Comparison of ENCODE assay signal across 10 cellular contexts in the genomic region with DNA sequence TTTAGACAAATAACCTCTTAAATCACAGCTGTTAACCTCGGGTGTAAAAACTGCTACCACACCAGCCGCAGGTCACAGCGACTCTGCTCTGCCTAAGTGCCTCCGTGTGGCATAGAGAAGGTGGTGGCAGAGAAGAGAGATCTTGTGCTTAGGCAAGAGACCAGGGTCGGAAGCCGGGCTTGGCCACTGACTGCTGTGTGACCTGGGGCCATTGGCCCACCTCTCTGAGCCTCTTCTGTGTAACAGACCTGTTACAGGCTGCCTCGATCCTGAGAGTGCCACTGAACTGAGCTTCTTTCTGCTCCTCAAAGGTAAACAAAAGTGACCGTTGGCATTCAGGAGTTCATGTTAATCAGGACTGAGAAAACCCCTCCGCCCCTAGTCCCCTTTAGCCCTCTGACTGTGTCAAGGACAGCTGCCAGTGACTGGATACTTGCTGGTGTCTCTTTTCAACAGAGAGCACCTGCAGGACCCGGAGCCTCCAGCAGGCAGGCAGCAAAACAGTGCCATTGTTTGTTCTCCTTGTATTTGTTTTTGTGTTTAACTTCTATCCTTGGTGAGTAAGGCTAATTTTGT. TPM values are rescaled to one million over a fixed set of nuclear protein-coding genes. Genes with fewer than 3 reads are reported as not detected.
DNase-seq lines count a peak whose midpoint lies in the region; FAIRE-seq and TF ChIP-seq lines count a peak whose summit lies in the region.
"Had no signal": no experiment of that assay in that cellular context is flagged by ENCODE, and none has a peak within 500 bp of the region (broad histone marks: within the 10 kb centered on the region; RNA-seq: fewer than 3 reads in every experiment).

No MANE protein-coding gene starts in this region.

- peaks cover 100% of the 10 kb centered on the region for H4K20me1 ChIP-seq in hepatocyte (ENCODE audit: insufficient read depth, poor library complexity, severe bottlenecking)

- no peak overlapping the region for H2AFZ ChIP-seq in hepatocyte

- DNase-seq in RWPE1 (ENCODE audit: low spot score) = no peak
- DNase-seq in kidney = no peak
- DNase-seq in spleen = no peak
- no peak for DNase-seq in T-helper 9 cell
- DNase-seq in NCI-H2171 treated with DMSO at 0.1 percent for 48 hours (lab: John Stamatoyannopoulos, UW) = no peak
- no peak for DNase-seq in hepatocyte (ENCODE audit: low spot score)
- DNase-seq: activated T-cell treated with anti-CD3 and anti-CD28 coated beads, Interleukin-2, amount 50 U/mL, for 4 hours; DMS79; NCI-H748 treated with DMSO at 0.1 percent for 48 hours had no signal

- no peak overlapping the region for H3K4me3 ChIP-seq in GM12875 (ENCODE audit: low read depth, low read length)
- no peak overlapping the region for H3K4me3 ChIP-seq in kidney (ENCODE audit: low read length in 2 of 2)
- H3K4me3 ChIP-seq in spleen = no peak overlapping the region
- H3K4me3 ChIP-seq in hepatocyte = no peak overlapping the region

- intact Hi-C loops in kidney (cut with DNase I) = no loop called here
- intact Hi-C loops in spleen (cut with DNase I; ENCODE audit: low total_unique reads) = no loop called here

- FAIRE-seq in kidney (lab: Jason Lieb, UNC) = no peak

- peaks cover 0 to 25% (median 0%) of the 10 kb centered on the region in 7 donors for H3K27me3 ChIP-seq in spleen (replicated peaks in 1 of 7)
- no peaks in the 10 kb centered on the region for H3K27me3 ChIP-seq in hepatocyte

- CTCF ChIA-PET in RWPE1 (lab: Yijun Ruan, JAX) = interaction anchor here (0.7 kb wide), 1 partner anchor 23 kb away, joined by 3 read pairs; no protein-coding TSS in a partner anchor

- peaks cover 0 to 2% of the 10 kb centered on the region in 2 donors for H3K36me3 ChIP-seq in kidney (ENCODE audit: control insufficient read depth in 1 of 2, insufficient read depth in 2 of 2, low read length in 2 of 2)
- H3K36me3 ChIP-seq in spleen = peaks cover 0 to under 1% (median 0%) of the 10 kb centered on the region in 6 donors
- H3K36me3 ChIP-seq in hepatocyte (replicated peaks; ENCODE audit: insufficient read depth, low read depth) = no peaks in the 10 kb centered on the region

- peaks cover 100% of the 10 kb centered on the region for H3K79me2 ChIP-seq in hepatocyte

- H3K9me3 ChIP-seq in kidney (ENCODE audit: control insufficient read depth in 1 of 2, low read length in 2 of 2) (no peaks in the 10 kb centered on the region), spleen (no peaks in the 10 kb centered on the region), hepatocyte (ENCODE audit: low read depth) (no peaks in the 10 kb centered on the region)

- TF ChIP-seq CTCF in GM12875 (IDR thresholded peaks at IDR 0.05; ENCODE audit: borderline replicate concordance, insufficient read depth, low read depth, low read length) (0 out of 2 replicates have a peak, but pooled peaks have one; percentile 11), RWPE1 (conservative IDR thresholded peaks at IDR 0.05; ENCODE audit: low read depth) (no peak), kidney (IDR thresholded peaks at IDR 0.05; ENCODE audit: borderline replicate concordance, extremely low read depth, insufficient read depth) (no peak), spleen (IDR thresholded peaks at IDR 0.05 in 8 of 11, conservative IDR thresholded peaks at IDR 0.05 in 3 of 11) (peak in 2 of 11 experiments; percentile 10 to 13), hepatocyte (IDR thresholded peaks at IDR 0.05; ENCODE audit: poor library complexity) (no peak)

- H3K9me2 ChIP-seq in hepatocyte (replicated peaks; ENCODE audit: insufficient read depth) = no peaks in the 10 kb centered on the region

- 43 to 53% (median 52%) methylated on average over 10 of the region's 10 CpGs for WGBS in spleen, 5 donors
- WGBS in hepatocyte (ENCODE audit: low lambda C conversion rate, missing lambda C conversion rate) = 71% methylated on average over 10 of the region's 10 CpGs

- POLR2A ChIA-PET in RWPE1 (lab: Yijun Ruan, JAX; ENCODE audit: low non-redundant PET) = interaction anchor here (0.6 kb wide), 1 partner anchor 21 kb away, joined by 6 read pairs; no protein-coding TSS in a partner anchor

- H3K4me1 ChIP-seq in kidney (ENCODE audit: control insufficient read depth in 1 of 2, insufficient read depth in 1 of 2, low read depth in 1 of 2, low read length in 2 of 2) (peaks cover 50 to 72% of the 10 kb centered on the region in 2 donors), spleen (peaks cover 24 to 99% (median 79%) of the 10 kb centered on the region in 6 donors), hepatocyte (ENCODE audit: insufficient read depth) (peaks cover 29% of the 10 kb centered on the region)

- no peak overlapping the region for H3K4me2 ChIP-seq in hepatocyte

- peak overlapping the region in 1 of 2 donors; percentile 51 for H3K9ac ChIP-seq in kidney (ENCODE audit: low read length in 2 of 2)

- no peak for TF ChIP-seq POLR2A in spleen (IDR thresholded peaks at IDR 0.05)

- H3K27ac ChIP-seq in RWPE1 (peak overlapping the region; percentile 94), kidney (ENCODE audit: low read depth in 2 of 2, low read length in 2 of 2) (peak overlapping the region; percentile 47 to 90), spleen (peak overlapping the region in 5 of 8 donors; percentile 59 to 69 (median 60)), hepatocyte (no peak overlapping the region)

RNA-seq across cellular contexts. Expression of a gene that starts 36.5 kb away (rescaled TPM):
- total RNA-seq in kidney (97.6 TPM), spleen (100 to 1,000 TPM; 117 to 210 (median 129) TPM), hepatocyte (16.5 and 30.9 TPM in 2 replicates)
- polyA plus RNA-seq in kidney (ENCODE audit: insufficient read depth, low read depth, low replicate concordance) (14.2 TPM), spleen (10 to 100 TPM; 10.7 to 29.7 (median 11.8) TPM), hepatocyte (32.4 and 34.4 TPM in 2 replicates)
